In genomic region chr11:47552581-47553416, GRCh38 we compare ENCODE assay signal across 1 cellular context.
A peak's percentile ranks its signal among the peaks of the same experiment; 100 is the strongest.
TF ChIP-seq lines count a peak whose summit lies in the region.

CELF1 (minus strand) TSS chr11:47553132; CDS start chr11:47499523, 53,609 bp downstream.

TF ChIP-seq in HepG2, 621 proteins besides CTCF, POLR2A, EP300 and RAD21 (continued from another document):
- TF ChIP-seq MLXIP (CRISPR knock-in tag; IDR thresholded peaks at IDR 0.05; ENCODE audit: borderline replicate concordance) (no peak; the same call in 1 of the 2 replicates), NFATC3 (CRISPR knock-in tag; IDR thresholded peaks at IDR 0.05) (no peak), GZF1 (CRISPR knock-in tag; IDR thresholded peaks at IDR 0.05) (peak; percentile 64; the same call in 1 of the 2 replicates), KAT2B (IDR thresholded peaks at IDR 0.05; ENCODE audit: borderline replicate concordance, low read depth, low read length) (no peak), HCFC1 (IDR thresholded peaks at IDR 0.05; ENCODE audit: low read depth, low read length) (peak; percentile 31; the same call in 1 of the 2 replicates), ZNF567 (CRISPR knock-in tag; IDR thresholded peaks at IDR 0.05; ENCODE audit: borderline replicate concordance) (no peak), ZIK1 (CRISPR knock-in tag; IDR thresholded peaks at IDR 0.05; ENCODE audit: borderline replicate concordance, low read depth) (0 out of 2 replicates have a peak, but pooled peaks have one; percentile 30), ZNF772 (CRISPR knock-in tag; IDR thresholded peaks at IDR 0.05) (peak; percentile 65; the same call in 1 of the 2 replicates), ZNF513 (CRISPR knock-in tag; conservative IDR thresholded peaks at IDR 0.05) (no peak), WIZ (CRISPR knock-in tag; IDR thresholded peaks at IDR 0.05) (0 out of 2 replicates have a peak, but pooled peaks have one; percentile 64), PCBP2 (optimal IDR thresholded peaks at IDR 0.05; ENCODE audit: low read depth, low read length, poor library complexity, severe bottlenecking) (no peak), MBNL3 (CRISPR knock-in tag; conservative IDR thresholded peaks at IDR 0.05) (no peak), NR1H2 (CRISPR knock-in tag; IDR thresholded peaks at IDR 0.05; ENCODE audit: borderline replicate concordance, low read depth) (0 out of 2 replicates have a peak, but pooled peaks have one; percentile 42), IKZF1 (IDR thresholded peaks at IDR 0.05) (no peak), ZNF235 (CRISPR knock-in tag; IDR thresholded peaks at IDR 0.05; ENCODE audit: borderline replicate concordance) (no peak), ZNF780A (CRISPR knock-in tag; IDR thresholded peaks at IDR 0.05) (0 out of 2 replicates have a peak, but pooled peaks have one; percentile 16), ZFP91 (CRISPR knock-in tag; IDR thresholded peaks at IDR 0.05; ENCODE audit: borderline replicate concordance) (peak; percentile 64; the same call in 1 of the 2 replicates), ZFP36 (IDR thresholded peaks at IDR 0.05; ENCODE audit: borderline replicate concordance, low read depth, low read length, partially characterized antibody) (no peak), ZNF232 (CRISPR knock-in tag; IDR thresholded peaks at IDR 0.05; ENCODE audit: borderline replicate concordance) (no peak; the same call in 1 of the 2 replicates), TOE1 (CRISPR knock-in tag; IDR thresholded peaks at IDR 0.05) (no peak), SRY (CRISPR knock-in tag; IDR thresholded peaks at IDR 0.05) (0 out of 2 replicates have a peak, but pooled peaks have one; percentile 26), IRX3 (CRISPR knock-in tag; IDR thresholded peaks at IDR 0.05; ENCODE audit: borderline replicate concordance, low read depth) (peak; percentile 64), ZNF333 (CRISPR knock-in tag; IDR thresholded peaks at IDR 0.05; ENCODE audit: borderline replicate concordance) (peak; percentile 74; the same call in 1 of the 2 replicates), ZZZ3 (CRISPR knock-in tag; IDR thresholded peaks at IDR 0.05; ENCODE audit: borderline replicate concordance) (no peak), NFE2L2 (IDR thresholded peaks at IDR 0.05; ENCODE audit: low read length) (no peak), ATF4 (CRISPR knock-in tag; IDR thresholded peaks at IDR 0.05) (0 out of 4 replicates have a peak, but pooled peaks of 1 of the 2 experiments have one; percentile 38), ZNF709 (CRISPR knock-in tag; IDR thresholded peaks at IDR 0.05) (peak; percentile 32; the same call in 1 of the 2 replicates), ZFP36L2 (CRISPR knock-in tag; IDR thresholded peaks at IDR 0.05) (no peak), IRF9 (CRISPR knock-in tag; IDR thresholded peaks at IDR 0.05; ENCODE audit: borderline replicate concordance) (no peak), HMG20A (CRISPR knock-in tag; IDR thresholded peaks at IDR 0.05; ENCODE audit: borderline replicate concordance) (no peak), XBP1 (CRISPR knock-in tag; IDR thresholded peaks at IDR 0.05) (no peak), ZNF775 (CRISPR knock-in tag; IDR thresholded peaks at IDR 0.05; ENCODE audit: borderline replicate concordance) (no peak)
- TF ChIP-seq, protein P1, sequence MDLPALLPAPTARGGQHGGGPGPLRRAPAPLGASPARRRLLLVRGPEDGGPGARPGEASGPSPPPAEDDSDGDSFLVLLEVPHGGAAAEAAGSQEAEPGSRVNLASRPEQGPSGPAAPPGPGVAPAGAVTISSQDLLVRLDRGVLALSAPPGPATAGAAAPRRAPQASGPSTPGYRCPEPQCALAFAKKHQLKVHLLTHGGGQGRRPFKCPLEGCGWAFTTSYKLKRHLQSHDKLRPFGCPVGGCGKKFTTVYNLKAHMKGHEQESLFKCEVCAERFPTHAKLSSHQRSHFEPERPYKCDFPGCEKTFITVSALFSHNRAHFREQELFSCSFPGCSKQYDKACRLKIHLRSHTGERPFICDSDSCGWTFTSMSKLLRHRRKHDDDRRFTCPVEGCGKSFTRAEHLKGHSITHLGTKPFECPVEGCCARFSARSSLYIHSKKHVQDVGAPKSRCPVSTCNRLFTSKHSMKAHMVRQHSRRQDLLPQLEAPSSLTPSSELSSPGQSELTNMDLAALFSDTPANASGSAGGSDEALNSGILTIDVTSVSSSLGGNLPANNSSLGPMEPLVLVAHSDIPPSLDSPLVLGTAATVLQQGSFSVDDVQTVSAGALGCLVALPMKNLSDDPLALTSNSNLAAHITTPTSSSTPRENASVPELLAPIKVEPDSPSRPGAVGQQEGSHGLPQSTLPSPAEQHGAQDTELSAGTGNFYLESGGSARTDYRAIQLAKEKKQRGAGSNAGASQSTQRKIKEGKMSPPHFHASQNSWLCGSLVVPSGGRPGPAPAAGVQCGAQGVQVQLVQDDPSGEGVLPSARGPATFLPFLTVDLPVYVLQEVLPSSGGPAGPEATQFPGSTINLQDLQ (CRISPR knock-in tag; IDR thresholded peaks at IDR 0.05), result no peak
